In the genomic region with DNA sequence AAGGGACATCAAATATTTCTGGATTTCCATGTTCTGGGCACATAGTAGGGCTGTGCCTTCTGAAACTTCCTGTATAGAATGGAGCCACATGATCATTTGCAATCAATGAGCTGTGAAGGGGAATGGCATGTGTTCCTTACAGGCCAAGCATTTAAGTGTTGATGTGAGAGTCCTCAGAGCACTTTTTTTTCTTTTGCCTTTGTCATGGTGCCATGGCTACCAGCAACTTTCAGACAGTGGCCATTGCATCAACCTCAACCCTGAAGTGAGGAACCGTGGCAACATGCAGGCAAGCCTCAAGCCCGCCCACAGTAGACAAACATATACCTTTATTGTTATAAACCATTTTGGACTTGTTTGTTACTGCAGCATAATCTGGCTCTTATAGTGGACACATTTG, we compare ENCODE assay signal across 25 cellular contexts.
"Had no signal": no experiment of that assay in that cellular context is flagged by ENCODE, and none has a peak within 500 bp of the region (broad histone marks: within the 10 kb centered on the region; RNA-seq: fewer than 3 reads in every experiment).

No MANE protein-coding gene starts in this region.

- H3K27ac ChIP-seq: epithelial cell of prostate, esophagus muscularis mucosa, gastrocnemius medialis, heart right ventricle, left ventricle myocardium inferior, psoas muscle, right lobe of liver, spleen, tibial artery, upper lobe of right lung, vagina had no signal

- H3K36me3 ChIP-seq: esophagus muscularis mucosa, gastrocnemius medialis, heart right ventricle, left ventricle myocardium inferior, right lobe of liver, spleen, tibial artery, upper lobe of right lung, vagina had no signal

- H3K9me3 ChIP-seq: esophagus muscularis mucosa, gastrocnemius medialis, heart right ventricle, left ventricle myocardium inferior, psoas muscle, right lobe of liver, spleen, tibial artery, upper lobe of right lung, vagina had no signal

- H3K27ac Mint-ChIP-seq: immature natural killer cell; naive B cell; nephron; stimulated activated memory B cell treated with anti-CD40 and anti-IgM and Interleukin-4, amounts not matched to agents 10 μg/mL and 1 μg/mL and 100 μg/mL, for 72 hours; stimulated activated naive CD8-positive, alpha-beta T cell treated with anti-CD3 and anti-CD28 coated beads, Interleukin-15, Interleukin-2, amounts not matched to agents 100 ng/mL and 50 ng/mL, for 24 hours had no signal

- H3K4me3 Mint-ChIP-seq: immature natural killer cell; naive B cell; nephron; stimulated activated memory B cell treated with anti-CD40 and anti-IgM and Interleukin-4, amounts not matched to agents 10 μg/mL and 1 μg/mL and 100 μg/mL, for 72 hours; stimulated activated naive CD8-positive, alpha-beta T cell treated with anti-CD3 and anti-CD28 coated beads, Interleukin-15, Interleukin-2, amounts not matched to agents 100 ng/mL and 50 ng/mL, for 24 hours had no signal

- H3K4me3 ChIP-seq: esophagus muscularis mucosa, gastrocnemius medialis, heart right ventricle, left ventricle myocardium inferior, lung, psoas muscle, right lobe of liver, spleen, tibial artery, upper lobe of right lung, vagina had no signal

- H3K9me3 Mint-ChIP-seq: nephron had no signal

- H3K27me3 Mint-ChIP-seq: naive B cell; stimulated activated memory B cell treated with anti-CD40 and anti-IgM and Interleukin-4, amounts not matched to agents 10 μg/mL and 1 μg/mL and 100 μg/mL, for 72 hours had no signal

- H3K4me1 ChIP-seq: gastrocnemius medialis, heart right ventricle, left ventricle myocardium inferior, psoas muscle, right lobe of liver, spleen, upper lobe of right lung, vagina had no signal

- H3K36me3 Mint-ChIP-seq: immature natural killer cell; naive B cell; stimulated activated memory B cell treated with anti-CD40 and anti-IgM and Interleukin-4, amounts not matched to agents 10 μg/mL and 1 μg/mL and 100 μg/mL, for 72 hours had no signal

- H3K4me1 Mint-ChIP-seq: immature natural killer cell; naive B cell; nephron; stimulated activated memory B cell treated with anti-CD40 and anti-IgM and Interleukin-4, amounts not matched to agents 10 μg/mL and 1 μg/mL and 100 μg/mL, for 72 hours had no signal

- DNase-seq: effector memory CD4-positive, alpha-beta T cell; gastrocnemius medialis; heart right ventricle; immature natural killer cell; kidney; left cardiac atrium; left ventricle myocardium inferior; mesenchymal stem cell; naive B cell; psoas muscle; retina; right lobe of liver; spleen; stimulated activated CD4-positive, alpha-beta T cell treated with anti-CD3 and anti-CD28 coated beads, Interleukin-15, amount 100 ng/mL, for 24 hours; stimulated activated CD4-positive, alpha-beta T cell treated with anti-CD3 and anti-CD28 coated beads, Interleukin-1b, Interleukin-23, amount 100 ng/mL, for 48 hours; stimulated activated CD4-positive, alpha-beta T cell treated with anti-CD3 and anti-CD28 coated beads, Interleukin-4, amount 100 ng/mL, for 24 hours; tibial artery; upper lobe of right lung had no signal

- H3K27me3 ChIP-seq: esophagus muscularis mucosa, gastrocnemius medialis, heart right ventricle, right lobe of liver, spleen, tibial artery, upper lobe of right lung, vagina had no signal
